Comparison of ENCODE assay signal across 28 cellular contexts in genomic region chr20:48829940-48830339, GRCh38. TPM values are rescaled to one million over a fixed set of nuclear protein-coding genes. Genes with fewer than 3 reads are reported as not detected.
DNase-seq lines count a peak whose midpoint lies in the region; ATAC-seq, FAIRE-seq and TF ChIP-seq lines count a peak whose summit lies in the region.
"Had no signal": no experiment of that assay in that cellular context is flagged by ENCODE, and none has a peak within 500 bp of the region (broad histone marks: within the 10 kb centered on the region; RNA-seq: fewer than 3 reads in every experiment).

No MANE protein-coding gene starts in this region.

- WGBS in A549 (ENCODE audit: missing lambda C conversion rate): 93% methylated on average over 4 of the region's 4 CpGs

- peaks cover 47% of the 10 kb centered on the region for H3K4me1 ChIP-seq in A549
- peaks cover 13% of the 10 kb centered on the region for H3K4me1 ChIP-seq in CD4-positive, alpha-beta memory T cell (ENCODE audit: insufficient read depth, low read length)

- DNase-seq in A549 (ENCODE audit: low read depth in 1 of 2, low spot score in 1 of 2): no peak
- DNase-seq in nephron progenitor cell: no peak
- DNase-seq in activated CD4-positive, alpha-beta T cell treated with anti-CD3 and anti-CD28 coated beads, Interleukin-2, amount 50 U/mL, for 4 hours: no peak
- no peak for DNase-seq in CD4-positive, alpha-beta memory T cell
- DNase-seq in GM10266 (ENCODE audit: extremely low spot score): no peak
- no peak for DNase-seq in Kasumi-1 (lab: John Stamatoyannopoulos, UW)
- DNase-seq: 8988T; CD8-positive, alpha-beta T cell; DMS79 treated with DMSO at 0.1 percent for 48 hours; GF-D8; HCEC 1CT; MV-4-11; NCI-H1105; NCI-H146; NCI-H1930; NCI-H2107; NCI-H446; NCI-H526; NCI-H82; SHP77 treated with DMSO at 0.1 percent for 48 hours had no signal

- peaks cover 33 to 35% (median 33%) of the 10 kb centered on the region in 3 donors for H3K4me1 Mint-ChIP-seq in IgD-negative memory B cell
- peaks cover 55% of the 10 kb centered on the region for H3K4me1 Mint-ChIP-seq in brain
- peaks cover 59% of the 10 kb centered on the region for H3K4me1 Mint-ChIP-seq in nephron progenitor cell
- peaks cover 9 to 16% (median 11%) of the 10 kb centered on the region in 4 donors for H3K4me1 Mint-ChIP-seq in CD4-positive, alpha-beta memory T cell

- no peaks in the 10 kb centered on the region for H3K36me3 ChIP-seq in CD4-positive, alpha-beta memory T cell (ENCODE audit: insufficient read depth, low read length)
- H3K36me3 ChIP-seq: BLaER1 had no signal

- H3K9me3 ChIP-seq in A549: no peaks in the 10 kb centered on the region
- no peaks in the 10 kb centered on the region for H3K9me3 ChIP-seq in CD4-positive, alpha-beta memory T cell (ENCODE audit: control insufficient read depth in 1 of 2, low read length in 2 of 2)
- H3K9me3 ChIP-seq: BLaER1 had no signal

- TF ChIP-seq POLR2A in A549 (IDR thresholded peaks at IDR 0.05; ENCODE audit: low read length): no peak

- H3K4me2 ChIP-seq in A549: no peak overlapping the region
- H3K4me2 ChIP-seq: BLaER1 had no signal

- H3K4me3 ChIP-seq in A549: no peak overlapping the region
- no peak overlapping the region for H3K4me3 ChIP-seq in CD4-positive, alpha-beta memory T cell (ENCODE audit: low read length in 2 of 2)
- H3K4me3 ChIP-seq: BLaER1 had no signal

- no peak for TF ChIP-seq CTCF in A549 (IDR thresholded peaks at IDR 0.05)
- TF ChIP-seq CTCF in brain (conservative IDR thresholded peaks at IDR 0.05): no peak
- no peak for TF ChIP-seq CTCF in nephron progenitor cell (IDR thresholded peaks at IDR 0.05)
- no peak for TF ChIP-seq CTCF in GM10266 (IDR thresholded peaks at IDR 0.05; ENCODE audit: control insufficient read depth, insufficient read depth, low read depth, missing control alignments)

- H3K27me3 ChIP-seq in CD4-positive, alpha-beta memory T cell (ENCODE audit: insufficient read depth, low read length): no peaks in the 10 kb centered on the region

- TF ChIP-seq RAD21 in A549 (conservative IDR thresholded peaks at IDR 0.05 in 1 of 2, IDR thresholded peaks at IDR 0.05 in 1 of 2): no peak

- FAIRE-seq in A549 (lab: Jason Lieb, UNC): no peak
- FAIRE-seq: GM12892, H1 had no signal

- no peaks in the 10 kb centered on the region for H3K9me3 Mint-ChIP-seq in IgD-negative memory B cell
- H3K9me3 Mint-ChIP-seq in brain: no peaks in the 10 kb centered on the region
- no peaks in the 10 kb centered on the region for H3K9me3 Mint-ChIP-seq in nephron progenitor cell
- no peaks in the 10 kb centered on the region for H3K9me3 Mint-ChIP-seq in CD4-positive, alpha-beta memory T cell
- H3K9me3 Mint-ChIP-seq: CD8-positive, alpha-beta T cell had no signal

- POLR2A ChIA-PET in A549 (lab: Yijun Ruan, JAX): no interaction called here
- POLR2A ChIA-PET in CD4-positive, alpha-beta memory T cell (lab: Charles Lee; ENCODE audit: partially characterized antibody): interaction anchor here (0.9 to 1.7 kb wide), 3 partner anchors 10 to 110 kb away, joined by 3 to 4 read pairs (median 4); no protein-coding TSS in a partner anchor

- H3K4me3 Mint-ChIP-seq in IgD-negative memory B cell (peak overlapping the region in 1 of 4 donors; percentile 94), brain (peak overlapping the region in 3 of 5 experiments; percentile 85 to 90 (median 89)), nephron progenitor cell (peak overlapping the region; percentile 90)
- H3K4me3 Mint-ChIP-seq in CD4-positive, alpha-beta memory T cell: peak overlapping the region in 2 of 8 donors; percentile 17 to 94

- 0 out of 6 replicates have a peak overlapping the region, but pooled peaks of 1 of the 2 experiments have one; percentile 4 for H3K27ac ChIP-seq in A549
- H3K27ac ChIP-seq in CD4-positive, alpha-beta memory T cell (ENCODE audit: low read depth, low read length): no peak overlapping the region
- H3K27ac ChIP-seq: BLaER1, HL-60 had no signal

- H3K36me3 Mint-ChIP-seq in IgD-negative memory B cell (no peaks in the 10 kb centered on the region), brain (no peaks in the 10 kb centered on the region), nephron progenitor cell (ENCODE audit: low read depth) (no peaks in the 10 kb centered on the region)
- H3K36me3 Mint-ChIP-seq in CD4-positive, alpha-beta memory T cell: peaks cover 0 to 12% of the 10 kb centered on the region in 2 donors

- CTCF ChIA-PET in A549 (lab: Yijun Ruan, JAX): interaction anchor here (1.1 to 3.8 kb wide), 3 partner anchors 11 to 173 kb away, joined by 3 to 31 read pairs (median 8); no protein-coding TSS in a partner anchor
- CTCF ChIA-PET in CD4-positive, alpha-beta memory T cell (lab: Charles Lee; ENCODE audit: partially characterized antibody): interaction anchor here (1.0 kb wide), 2 partner anchors 15 to 48 kb away, joined by 3 read pairs; no protein-coding TSS in a partner anchor

- H3K27me3 Mint-ChIP-seq in IgD-negative memory B cell (no peaks in the 10 kb centered on the region), brain (peaks cover 24% of the 10 kb centered on the region), nephron progenitor cell (ENCODE audit: low read depth, poor library complexity) (peaks cover 10% of the 10 kb centered on the region)
- no peaks in the 10 kb centered on the region for H3K27me3 Mint-ChIP-seq in CD4-positive, alpha-beta memory T cell

- no peak for TF ChIP-seq EP300 in A549 (IDR thresholded peaks at IDR 0.05)

- ATAC-seq in A549: no peak
- ATAC-seq: CD8-positive, alpha-beta T cell; Panc1 had no signal

- H3K27ac Mint-ChIP-seq in IgD-negative memory B cell (peak overlapping the region in 2 of 3 donors; percentile 83 to 90), brain (no peak overlapping the region), nephron progenitor cell (no peak overlapping the region)
- peak overlapping the region in 1 of 7 donors; percentile 93 for H3K27ac Mint-ChIP-seq in CD4-positive, alpha-beta memory T cell
- H3K27ac Mint-ChIP-seq: CD8-positive, alpha-beta T cell had no signal

- intact Hi-C loops in CD4-positive, alpha-beta memory T cell (cut with micrococcal nuclease): loop anchor here (2.0 to 10.0 kb wide), 3 partner anchors 43 to 215 kb away; partner anchors contain the start of gene CSE1L

TF ChIP-seq in A549, 52 proteins besides CTCF, POLR2A, EP300 and RAD21:
- TF ChIP-seq ZFP36 (IDR thresholded peaks at IDR 0.05; ENCODE audit: borderline replicate concordance, partially characterized antibody): no peak
- no peak for TF ChIP-seq POLR2AphosphoS2 (conservative IDR thresholded peaks at IDR 0.05; ENCODE audit: low read length)
- no peak for TF ChIP-seq ESRRA (IDR thresholded peaks at IDR 0.05; ENCODE audit: borderline replicate concordance, low read length)
- no peak for TF ChIP-seq CBX8 (IDR thresholded peaks at IDR 0.05)
- peak; percentile 38; the same call in 1 of the 2 replicates for TF ChIP-seq KDM1A (IDR thresholded peaks at IDR 0.05; ENCODE audit: low read depth)

RNA-seq across cellular contexts. Expression of gene PREX1, which starts 2.1 kb away (rescaled TPM):
- polyA plus RNA-seq in A549 (2011; rRNA removed): 3.6 and 4.3 TPM in 2 replicates
- polyA plus RNA-seq in A549 (2012; cell fraction: cytosol; rRNA removed): 9.7 and 13.2 TPM in 2 replicates
- 19.4 and 21.9 TPM in 2 replicates for polyA plus RNA-seq in A549 (2012; cell fraction: nucleus; rRNA removed)
- polyA plus RNA-seq in A549 (2017; fragmentation: RNase III; extraction: RNeasy Plus Mini Kit Qiagen cat#74134 plus additional on column Dnase treatment): 4.2 to 5.2 TPM (median 5.0 TPM) in 3 replicates
- 5.0 and 5.5 TPM in 2 replicates for polyA minus RNA-seq in A549 (2011; rRNA and poly(A)+ RNA removed)
- polyA plus RNA-seq in IgD-negative memory B cell: 41.7 TPM
- polyA plus RNA-seq in brain (ENCODE audit: insufficient read depth, low read depth, low replicate concordance): 64.3 TPM
- 100 to 1,000 TPM; 164 to 165 TPM for total RNA-seq in CD4-positive, alpha-beta memory T cell
- polyA plus RNA-seq in CD4-positive, alpha-beta memory T cell: 10 to 100 TPM; 10.6 to 79.6 TPM
- total RNA-seq: MCF 10A had no signal

Comparison
In these comparisons a context has a peak if more than half of its experiments do, and no peak if none do; other contexts are left out.
1. H3K27ac Mint-ChIP-seq: peak in IgD-negative memory B cell (2 of 3); none in brain (0 of 5) and nephron progenitor cell (single experiment).